In genomic region chr14:23551266-23552028, GRCh38 we compare ENCODE assay signal across 8 cellular contexts. TPM values are rescaled to one million over a fixed set of nuclear protein-coding genes. Genes with fewer than 3 reads are reported as not detected.
A peak's percentile ranks its signal among the peaks of the same experiment; 100 is the strongest.
DNase-seq lines count a peak whose midpoint lies in the region; ATAC-seq and TF ChIP-seq lines count a peak whose summit lies in the region.

TSS of gene ZFHX2 (minus strand) at chr14:23551765. CDS start at chr14:23535325, 16,440 bp downstream.

- H3K36me3 Mint-ChIP-seq in activated naive CD4-positive, alpha-beta T cell treated with anti-CD3 and anti-CD28 coated beads for 36 hours (ENCODE audit: low read depth), result no peaks in the 10 kb centered on the region

- H3K9me3 ChIP-seq in DOHH2 (ENCODE audit: control insufficient read depth, insufficient read depth, low read length), result no peaks in the 10 kb centered on the region
- no peaks in the 10 kb centered on the region for H3K9me3 ChIP-seq in HCT116 (ENCODE audit: control insufficient read depth in 1 of 2, insufficient read depth in 1 of 2, low read depth in 1 of 2, low read length in 2 of 2)
- no peaks in the 10 kb centered on the region for H3K9me3 ChIP-seq in SK-N-MC (ENCODE audit: low read depth, low read length)
- H3K9me3 ChIP-seq in cardiac muscle cell (ENCODE audit: low read depth), result no peaks in the 10 kb centered on the region
- H3K9me3 ChIP-seq in parathyroid adenoma (ENCODE audit: control insufficient read depth, low read length), result no peaks in the 10 kb centered on the region
- H3K9me3 ChIP-seq in thyroid gland, result no peaks in the 10 kb centered on the region

- peak within 1 kb of the TSS; percentile 67 for H2AFZ ChIP-seq in HCT116 (ENCODE audit: low read depth, low read length, poor library complexity, severe bottlenecking)
- H2AFZ ChIP-seq in parathyroid adenoma, result peak within 1 kb of the TSS; percentile 94

- intact Hi-C loops in HCT116 (cut with micrococcal nuclease) (loop anchor here (1.0 kb wide), 1 partner anchor 82 kb away; the partner anchor contains the start of gene NGDN), thyroid gland (cut with DNase I) (no loop called here)
- intact Hi-C loops in activated naive CD4-positive, alpha-beta T cell treated with anti-CD3 and anti-CD28 coated beads for 36 hours (cut with micrococcal nuclease), result loop anchor here (1.0 to 10.0 kb wide), 5 partner anchors 16 to 723 kb away; partner anchors contain the start of genes ACIN1, AP1G2, C14orf119 and NGDN

- peak within 1 kb of the TSS; percentile 50 for H3K9ac ChIP-seq in HCT116 (ENCODE audit: low read length)
- peak within 1 kb of the TSS; percentile 74 for H3K9ac ChIP-seq in SK-N-MC (ENCODE audit: insufficient read length)
- H3K9ac ChIP-seq in parathyroid adenoma, result peak within 1 kb of the TSS; percentile 13

- 1% methylated on average over 48 to 49 of the region's 49 CpGs for WGBS in thyroid gland, 2 donors

- H3K9me3 Mint-ChIP-seq in activated naive CD4-positive, alpha-beta T cell treated with anti-CD3 and anti-CD28 coated beads for 36 hours, result no peaks in the 10 kb centered on the region

- peak; percentile 79 for ATAC-seq in HCT116

- CTCF ChIA-PET in HCT116 (lab: Charles Lee), result no interaction called here
- CTCF ChIA-PET in activated naive CD4-positive, alpha-beta T cell treated with anti-CD3 and anti-CD28 coated beads for 36 hours (lab: Charles Lee), result interaction anchor here (0.7 to 1.5 kb wide), 5 partner anchors 9 to 81 kb away, joined by 3 to 6 read pairs (median 3); no protein-coding TSS in a partner anchor

- H3K9me2 ChIP-seq in DOHH2 (replicated peaks; ENCODE audit: control insufficient read depth, low read length) (no peaks in the 10 kb centered on the region), HCT116 (ENCODE audit: insufficient read depth) (no peaks in the 10 kb centered on the region)

- DNase-seq in HCT116 (ENCODE audit: low read depth, low spot score) (peak; percentile 67), NB4 (ENCODE audit: low read depth) (peak; percentile 80), SK-N-MC (ENCODE audit: low read depth, low spot score) (no peak), cardiac muscle cell (ENCODE audit: low read depth in 1 of 2, low spot score in 1 of 2) (peak; percentile 42 to 90), thyroid gland (peak; percentile 75 to 77)
- DNase-seq in activated naive CD4-positive, alpha-beta T cell treated with anti-CD3 and anti-CD28 coated beads for 36 hours, result peak; percentile 85

- H3K27ac ChIP-seq in DOHH2 (ENCODE audit: low read depth, low read length) (no peak within 1 kb of the TSS), HCT116 (ENCODE audit: low read depth, low read length) (peak within 1 kb of the TSS; percentile 33), SK-N-MC (0 out of 2 replicates have a peak within 1 kb of the TSS, but pooled peaks have one; percentile 34), cardiac muscle cell (peak within 1 kb of the TSS; percentile 71), parathyroid adenoma (peak within 1 kb of the TSS; percentile 66), thyroid gland (peak within 1 kb of the TSS; percentile 17 to 49 (median 45))

- peak within 1 kb of the TSS; percentile 84 for H3K4me3 ChIP-seq in DOHH2 (ENCODE audit: low read length)
- H3K4me3 ChIP-seq in HCT116 (replicated peaks in 1 of 2; ENCODE audit: low read depth in 1 of 2, low read length in 2 of 2), result peak within 1 kb of the TSS; percentile 60 to 68
- H3K4me3 ChIP-seq in NB4 (ENCODE audit: low read depth, low read length), result peak within 1 kb of the TSS; percentile 72
- H3K4me3 ChIP-seq in SK-N-MC, result peak within 1 kb of the TSS; percentile 93
- peak within 1 kb of the TSS; percentile 72 for H3K4me3 ChIP-seq in cardiac muscle cell
- H3K4me3 ChIP-seq in parathyroid adenoma (ENCODE audit: low read depth, low read length), result peak within 1 kb of the TSS; percentile 80
- peak within 1 kb of the TSS; percentile 23 to 68 (median 56) for H3K4me3 ChIP-seq in thyroid gland (replicated peaks in 1 of 3)

- H3K36me3 ChIP-seq in DOHH2 (ENCODE audit: control insufficient read depth, low read length) (no peaks in the 10 kb centered on the region; the same call in 1 of the 2 replicates), HCT116 (ENCODE audit: control insufficient read depth in 1 of 2, insufficient read depth in 2 of 2, low read length in 2 of 2) (no peaks in the 10 kb centered on the region), SK-N-MC (ENCODE audit: insufficient read depth, low read length) (no peaks in the 10 kb centered on the region), cardiac muscle cell (no peaks in the 10 kb centered on the region), parathyroid adenoma (ENCODE audit: control insufficient read depth, insufficient read depth, low read length) (no peaks in the 10 kb centered on the region), thyroid gland (no peaks in the 10 kb centered on the region)

- RAD21 ChIA-PET in HCT116 (lab: Charles Lee; ENCODE audit: low non-redundant PET in 1 of 2, low total read pairs in 2 of 2, uncharacterized antibody in 2 of 2, unreplicated experiment in 2 of 2), result no interaction called here

- H3K4me1 ChIP-seq in DOHH2 (ENCODE audit: control insufficient read depth, low read length), result peaks cover 20% of the 10 kb centered on the region
- peaks cover 3 to 25% of the 10 kb centered on the region in 2 experiments; a peak in 3 of 4 replicates for H3K4me1 ChIP-seq in HCT116 (ENCODE audit: control insufficient read depth in 1 of 2, insufficient read depth in 2 of 2, low read length in 2 of 2)
- H3K4me1 ChIP-seq in cardiac muscle cell (ENCODE audit: low read depth), result peaks cover 5% of the 10 kb centered on the region
- H3K4me1 ChIP-seq in parathyroid adenoma, result peaks cover 3% of the 10 kb centered on the region
- peaks cover 14 to 17% of the 10 kb centered on the region in 2 donors for H3K4me1 ChIP-seq in thyroid gland

- H3K4me1 Mint-ChIP-seq in activated naive CD4-positive, alpha-beta T cell treated with anti-CD3 and anti-CD28 coated beads for 36 hours (ENCODE audit: low read depth), result peaks cover 8% of the 10 kb centered on the region

- no peaks in the 10 kb centered on the region for H4K20me1 ChIP-seq in DOHH2 (ENCODE audit: control insufficient read depth, insufficient read depth, low read depth, low read length)
- H4K20me1 ChIP-seq in HCT116 (ENCODE audit: insufficient read depth), result no peaks in the 10 kb centered on the region

- H3K79me2 ChIP-seq in DOHH2 (ENCODE audit: control insufficient read depth, low read length) (peaks cover 4% of the 10 kb centered on the region), HCT116 (ENCODE audit: insufficient read depth, low read length) (peaks cover 3% of the 10 kb centered on the region; the same call in 1 of the 2 replicates), parathyroid adenoma (no peaks in the 10 kb centered on the region)

- H3K4me2 ChIP-seq in DOHH2 (ENCODE audit: low read length) (peak within 1 kb of the TSS; percentile 88), HCT116 (ENCODE audit: low read length) (peak within 1 kb of the TSS; percentile 89), parathyroid adenoma (ENCODE audit: low read length) (peak within 1 kb of the TSS; percentile 93)

- H3F3A ChIP-seq in DOHH2 (ENCODE audit: control insufficient read depth, insufficient read depth), result no peaks in the 10 kb centered on the region

- H3K27ac Mint-ChIP-seq in activated naive CD4-positive, alpha-beta T cell treated with anti-CD3 and anti-CD28 coated beads for 36 hours, result peak within 1 kb of the TSS; percentile 80

- H3K4me3 Mint-ChIP-seq in activated naive CD4-positive, alpha-beta T cell treated with anti-CD3 and anti-CD28 coated beads for 36 hours, result no peak within 1 kb of the TSS

- H3K27me3 ChIP-seq in DOHH2 (ENCODE audit: control insufficient read depth, low read length) (peaks cover 17% of the 10 kb centered on the region), HCT116 (ENCODE audit: insufficient read depth, low read length) (no peaks in the 10 kb centered on the region), cardiac muscle cell (no peaks in the 10 kb centered on the region), parathyroid adenoma (ENCODE audit: control insufficient read depth, insufficient read depth, low read length) (no peaks in the 10 kb centered on the region), thyroid gland (no peaks in the 10 kb centered on the region)

- POLR2A ChIA-PET in HCT116 (lab: Charles Lee), result no interaction called here

- H3K27me3 Mint-ChIP-seq in activated naive CD4-positive, alpha-beta T cell treated with anti-CD3 and anti-CD28 coated beads for 36 hours (ENCODE audit: low read depth), result no peaks in the 10 kb centered on the region

- no peak for TF ChIP-seq RAD21 in HCT116 (IDR thresholded peaks at IDR 0.05; ENCODE audit: low read depth)

- no peak for TF ChIP-seq POLR2A in HCT116 (IDR thresholded peaks at IDR 0.05; ENCODE audit: borderline replicate concordance, extremely low read depth, insufficient read depth, insufficient read length)
- peak; percentile 45 for TF ChIP-seq POLR2A in NB4 (IDR thresholded peaks at IDR 0.05; ENCODE audit: extremely low read depth, insufficient read length)
- TF ChIP-seq POLR2A in thyroid gland (IDR thresholded peaks at IDR 0.05), result peak in 1 of 2 donors; percentile 49

- TSS peak; percentile 40 for BruUV-seq in HCT116 (replicated peaks; lab: Mats Ljungman, UMichigan)

- TF ChIP-seq CTCF in DOHH2 (IDR thresholded peaks at IDR 0.05; ENCODE audit: low read depth, low read length, poor library complexity, severe bottlenecking) (no peak), HCT116 (IDR thresholded peaks at IDR 0.05 in 2 of 3, conservative IDR thresholded peaks at IDR 0.05 in 1 of 3; ENCODE audit: borderline replicate concordance in 1 of 3, insufficient read depth in 1 of 3, low read depth in 2 of 3, low read length in 2 of 3) (no peak), NB4 (IDR thresholded peaks at IDR 0.05; ENCODE audit: low read depth, low read length) (no peak), cardiac muscle cell (IDR thresholded peaks at IDR 0.05; ENCODE audit: low read depth, low read length) (no peak), parathyroid adenoma (IDR thresholded peaks at IDR 0.05) (no peak), thyroid gland (IDR thresholded peaks at IDR 0.05) (no peak)

TF ChIP-seq in HCT116, 20 proteins besides CTCF, POLR2A, EP300 and RAD21 (continues in another document):
- TF ChIP-seq CBX3 (IDR thresholded peaks at IDR 0.05; ENCODE audit: low read depth) (0 out of 2 replicates have a peak, but pooled peaks have one; percentile 29), JUND (IDR thresholded peaks at IDR 0.05) (no peak), TCF7L2 (IDR thresholded peaks at IDR 0.05; ENCODE audit: borderline replicate concordance, extremely low read depth, insufficient read depth, insufficient read length) (no peak), YY1 (IDR thresholded peaks at IDR 0.05; ENCODE audit: extremely low read depth, insufficient replicate concordance, low read depth, low read length) (peak; percentile 58), POLR2AphosphoS5 (IDR thresholded peaks at IDR 0.05; ENCODE audit: low read depth, low read length) (peak; percentile 73), SP1 (IDR thresholded peaks at IDR 0.05; ENCODE audit: low read depth) (peak; percentile 39; the same call in 1 of the 2 replicates), FOSL1 (IDR thresholded peaks at IDR 0.05; ENCODE audit: low read depth) (no peak)

RNA-seq across cellular contexts. Expression of gene ZFHX2, which starts in this region (rescaled TPM):
- 3.6 TPM for total RNA-seq in HCT116 (2021; ENCODE audit: unreplicated experiment)
- 0.79 and 0.82 TPM in 2 replicates for polyA plus RNA-seq in HCT116 (2012)
- total RNA-seq in activated naive CD4-positive, alpha-beta T cell treated with anti-CD3 and anti-CD28 coated beads for 36 hours, result under 1 TPM; 0.36 to 0.57 TPM
- total RNA-seq in cardiac muscle cell, result 3.9 and 4.2 TPM in 2 replicates
- polyA plus RNA-seq in cardiac muscle cell, result 5.6 TPM in 2 replicates
- total RNA-seq in thyroid gland, result 1 to 10 TPM in 3 of 4 donors, under 1 TPM in 1; 0.46 to 2.3 (median 1.4) TPM

Comparison
In these comparisons a context has a peak if more than half of its experiments do, and no peak if none do; other contexts are left out.
1. Peak in DNase-seq in activated naive CD4-positive, alpha-beta T cell treated with anti-CD3 and anti-CD28 coated beads for 36 hours; RNA of the gene not detected or under 1 TPM.
2. H3K9ac ChIP-seq: peak in every context shown above with its lines; median percentile 74 in SK-N-MC; 50 in HCT116; 13 in parathyroid adenoma.